ENCODE assay signal across 24 cellular contexts in the genomic region with DNA sequence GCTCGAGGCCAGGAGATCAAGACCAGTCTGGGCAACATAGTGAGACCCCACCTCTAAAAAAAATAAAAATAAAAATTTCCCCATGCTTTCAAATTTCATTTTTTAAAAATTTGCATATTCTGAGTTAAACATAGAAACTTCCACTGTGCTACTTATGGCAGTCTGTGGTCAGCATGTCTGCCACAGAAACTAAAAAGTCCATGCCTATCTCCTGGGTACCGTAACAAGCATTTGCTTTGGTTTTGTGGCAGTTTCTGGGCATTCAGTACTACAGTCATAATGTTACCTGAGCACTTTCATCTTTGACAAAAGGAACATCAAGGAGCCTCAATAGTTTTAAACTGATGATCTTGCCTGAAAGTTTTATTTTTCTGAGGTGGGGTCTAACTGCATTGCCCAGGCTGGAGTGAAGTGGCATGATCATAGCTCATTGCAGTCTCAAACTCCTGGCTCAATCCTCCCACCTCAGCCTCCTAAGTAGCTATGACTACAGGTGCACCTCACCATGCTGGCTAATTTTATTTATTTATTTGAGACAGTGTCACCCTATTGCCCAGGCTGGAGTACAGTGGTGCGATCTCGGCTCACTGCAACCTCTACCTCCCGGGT. TPM values are rescaled to one million over a fixed set of nuclear protein-coding genes. Genes with fewer than 3 reads are reported as not detected.
A peak's percentile ranks its signal among the peaks of the same experiment; 100 is the strongest.
DNase-seq lines count a peak whose midpoint lies in the region; ATAC-seq lines count a peak whose summit lies in the region.
"Had no signal": no experiment of that assay in that cellular context is flagged by ENCODE, and none has a peak within 500 bp of the region (broad histone marks: within the 10 kb centered on the region; RNA-seq: fewer than 3 reads in every experiment).

No MANE protein-coding gene starts in this region.

- peak overlapping the region; percentile 63 for H3K27ac Mint-ChIP-seq in activated T-cell treated with anti-CD3 and anti-CD28 coated beads, Interleukin-2, amount 50 U/mL, for 24 hours
- peak overlapping the region in 1 of 2 donors; percentile 79 for H3K27ac Mint-ChIP-seq in natural killer cell treated with Interleukin-12 subunit alpha and Interleukin-12 subunit beta and Interleukin-15 and Interleukin-18, amount 100 ng/mL, for 72 hours
- H3K27ac Mint-ChIP-seq: dendritic cell treated with granulocyte-macrophage colony-stimulating factor and Interleukin-4, amounts not matched to agents 40 ng/mL and 50 ng/mL, for 4 days; T-helper 1 cell treated with Interleukin-12 subunit alpha and Interleukin-12 subunit beta and Interleukin-4 antibody, amounts not matched to agents 30 μg/mL and 1 μg/mL, for 36 hours had no signal

- no peaks in the 10 kb centered on the region for H3K9me3 Mint-ChIP-seq in activated T-cell treated with anti-CD3 and anti-CD28 coated beads, Interleukin-2, amount 50 U/mL, for 24 hours
- H3K9me3 Mint-ChIP-seq in natural killer cell treated with Interleukin-12 subunit alpha and Interleukin-12 subunit beta and Interleukin-15 and Interleukin-18, amount 100 ng/mL, for 72 hours: no peaks in the 10 kb centered on the region
- H3K9me3 Mint-ChIP-seq: CD14-positive monocyte; dendritic cell treated with granulocyte-macrophage colony-stimulating factor and Interleukin-4, amounts not matched to agents 40 ng/mL and 50 ng/mL, for 4 days; naive B cell; T-helper 1 cell treated with Interleukin-12 subunit alpha and Interleukin-12 subunit beta and Interleukin-4 antibody, amounts not matched to agents 30 μg/mL and 1 μg/mL, for 36 hours had no signal

- H3K27me3 Mint-ChIP-seq in activated T-cell treated with anti-CD3 and anti-CD28 coated beads, Interleukin-2, amount 50 U/mL, for 24 hours: no peaks in the 10 kb centered on the region
- no peaks in the 10 kb centered on the region for H3K27me3 Mint-ChIP-seq in natural killer cell treated with Interleukin-12 subunit alpha and Interleukin-12 subunit beta and Interleukin-15 and Interleukin-18, amount 100 ng/mL, for 72 hours
- H3K27me3 Mint-ChIP-seq: dendritic cell treated with granulocyte-macrophage colony-stimulating factor and Interleukin-4, amounts not matched to agents 40 ng/mL and 50 ng/mL, for 4 days; naive B cell had no signal

- DNase-seq in activated T-cell treated with anti-CD3 and anti-CD28 coated beads, Interleukin-2, amount 50 U/mL, for 24 hours: no peak
- DNase-seq in activated T-cell treated with anti-CD3 and anti-CD28 coated beads, Interleukin-2, amount 50 U/mL, for 48 hours: no peak
- DNase-seq in natural killer cell treated with Interleukin-12 subunit alpha and Interleukin-12 subunit beta and Interleukin-15 and Interleukin-18, amount 100 ng/mL, for 72 hours (ENCODE audit: low spot score): no peak
- no peak for DNase-seq in T1000 (lab: John Stamatoyannopoulos, UW)
- DNase-seq: activated CD8-positive, alpha-beta memory T cell treated with anti-CD3 and anti-CD28 coated beads, Interleukin-2, amount 50 U/mL, for 4 hours; DMS153; foreskin melanocyte; GOT3; hypothalamus; KG1; mammary epithelial cell; naive B cell; NCI-H2107; OCI-M1; pancreas; SHP77 treated with DMSO at 0.1 percent for 48 hours; upper lobe of right lung had no signal

- H3K4me3 Mint-ChIP-seq in activated T-cell treated with anti-CD3 and anti-CD28 coated beads, Interleukin-2, amount 50 U/mL, for 24 hours: no peak overlapping the region
- H3K4me3 Mint-ChIP-seq in natural killer cell treated with Interleukin-12 subunit alpha and Interleukin-12 subunit beta and Interleukin-15 and Interleukin-18, amount 100 ng/mL, for 72 hours: peak overlapping the region; percentile 13
- H3K4me3 Mint-ChIP-seq: CD14-positive monocyte; dendritic cell treated with granulocyte-macrophage colony-stimulating factor and Interleukin-4, amounts not matched to agents 40 ng/mL and 50 ng/mL, for 4 days; T-helper 1 cell treated with Interleukin-12 subunit alpha and Interleukin-12 subunit beta and Interleukin-4 antibody, amounts not matched to agents 30 μg/mL and 1 μg/mL, for 36 hours had no signal

- peaks cover 6% of the 10 kb centered on the region for H3K4me1 Mint-ChIP-seq in activated T-cell treated with anti-CD3 and anti-CD28 coated beads, Interleukin-2, amount 50 U/mL, for 24 hours (ENCODE audit: low read depth)
- H3K4me1 Mint-ChIP-seq in natural killer cell treated with Interleukin-12 subunit alpha and Interleukin-12 subunit beta and Interleukin-15 and Interleukin-18, amount 100 ng/mL, for 72 hours (ENCODE audit: low read depth in 2 of 2): peaks cover 16 to 23% of the 10 kb centered on the region in 2 donors
- H3K4me1 Mint-ChIP-seq: CD14-positive monocyte had no signal

- ATAC-seq in GM18909 (IDR thresholded peaks at IDR 0.05; ENCODE audit: poor library complexity, unreplicated experiment) (peak; percentile 54), HG03354 (IDR thresholded peaks at IDR 0.05; ENCODE audit: poor library complexity, severe bottlenecking, unreplicated experiment) (peak; percentile 68), HG02571 (IDR thresholded peaks at IDR 0.05; ENCODE audit: unreplicated experiment) (no peak), GM21528 (IDR thresholded peaks at IDR 0.05; ENCODE audit: low FRiP score, unreplicated experiment) (no peak)
- peak; percentile 78 to 91 for ATAC-seq in natural killer cell treated with Interleukin-12 subunit alpha and Interleukin-12 subunit beta and Interleukin-15 and Interleukin-18, amount 100 ng/mL, for 72 hours
- ATAC-seq: pancreas, upper lobe of right lung had no signal

- peaks cover 85% of the 10 kb centered on the region for H3K36me3 Mint-ChIP-seq in activated T-cell treated with anti-CD3 and anti-CD28 coated beads, Interleukin-2, amount 50 U/mL, for 24 hours (ENCODE audit: low read depth)
- H3K36me3 Mint-ChIP-seq in natural killer cell treated with Interleukin-12 subunit alpha and Interleukin-12 subunit beta and Interleukin-15 and Interleukin-18, amount 100 ng/mL, for 72 hours: peaks cover 18% of the 10 kb centered on the region

RNA-seq across cellular contexts. Expression of a gene that starts 13.2 kb away (rescaled TPM):
- 1 to 10 TPM; 1.8 to 6.8 TPM for total RNA-seq in natural killer cell treated with Interleukin-12 subunit alpha and Interleukin-12 subunit beta and Interleukin-15 and Interleukin-18, amount 100 ng/mL, for 72 hours

RNA-seq across cellular contexts. Expression of a gene that starts 39.0 kb away (rescaled TPM):
- total RNA-seq in natural killer cell treated with Interleukin-12 subunit alpha and Interleukin-12 subunit beta and Interleukin-15 and Interleukin-18, amount 100 ng/mL, for 72 hours: under 1 TPM in 1 of 2 donors, not detected in 1; 0.25 TPM

RNA-seq across cellular contexts. Expression of a gene that starts 57.6 kb away (rescaled TPM):
- total RNA-seq in natural killer cell treated with Interleukin-12 subunit alpha and Interleukin-12 subunit beta and Interleukin-15 and Interleukin-18, amount 100 ng/mL, for 72 hours: 10 to 100 TPM; 49.5 to 57.3 TPM

Comparison
In these comparisons a context has a peak if more than half of its experiments do, and no peak if none do; other contexts are left out.
1. ATAC-seq: peak in GM18909 (single experiment), HG03354 (single experiment) and natural killer cell treated with Interleukin-12 subunit alpha and Interleukin-12 subunit beta and Interleukin-15 and Interleukin-18, amount 100 ng/mL, for 72 hours (2 of 2); none in HG02571 (single experiment) and GM21528 (single experiment).